Comparison of ENCODE assay signal across 8 cellular contexts in the genomic region with DNA sequence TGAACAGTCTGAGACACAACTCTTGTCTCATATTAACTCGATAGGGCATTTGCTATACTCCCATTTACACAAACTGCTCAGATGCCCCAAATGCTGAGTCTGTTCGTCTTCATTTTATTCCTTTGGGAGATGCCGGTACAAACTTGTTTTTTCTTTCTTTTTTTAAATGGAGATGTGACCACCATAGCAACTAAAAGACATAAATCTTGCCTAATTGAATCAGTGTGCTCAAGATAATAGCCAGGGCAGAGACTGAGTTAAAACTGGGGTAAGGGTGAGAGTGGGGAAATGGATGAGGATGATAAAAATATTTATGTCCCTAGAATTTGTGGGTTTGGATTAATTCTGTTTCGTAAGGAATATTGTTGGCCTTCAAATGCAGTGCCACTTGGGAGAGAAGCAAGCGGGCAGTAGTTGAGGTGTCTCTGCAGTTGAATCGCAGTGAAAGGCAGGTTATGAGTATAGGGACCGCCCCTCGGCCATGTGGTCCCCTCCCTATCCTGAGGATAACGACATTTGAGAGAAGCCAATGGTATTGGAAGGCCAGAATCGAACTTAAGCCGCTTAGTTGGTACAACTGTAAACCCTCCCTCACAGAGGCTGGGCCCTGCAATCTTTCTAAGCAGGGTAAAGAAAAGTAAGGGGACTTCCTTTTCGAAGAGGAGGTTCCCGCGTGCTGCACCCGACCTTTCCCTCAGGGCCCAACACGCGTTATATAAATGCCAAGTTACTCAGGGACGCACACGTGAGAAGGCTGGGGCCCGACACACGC. TPM values are rescaled to one million over a fixed set of nuclear protein-coding genes. Genes with fewer than 3 reads are reported as not detected.
A peak's percentile ranks its signal among the peaks of the same experiment; 100 is the strongest.
DNase-seq lines count a peak whose midpoint lies in the region; ATAC-seq and TF ChIP-seq lines count a peak whose summit lies in the region.

No MANE protein-coding gene starts in this region.

- peak overlapping the region; percentile 95 for H3K27ac Mint-ChIP-seq in activated CD4-positive, alpha-beta T cell treated with anti-CD3 and anti-CD28 coated beads, Interleukin-2, amount 10 ng/mL, durations not matched to agents 24 days and 14 days
- peak overlapping the region; percentile 11 for H3K27ac Mint-ChIP-seq in nephron progenitor cell

- no peaks in the 10 kb centered on the region for H3K9me3 ChIP-seq in esophagus muscularis mucosa

- H3K27me3 ChIP-seq in esophagus muscularis mucosa = no peaks in the 10 kb centered on the region

- peaks cover 18% of the 10 kb centered on the region for H3K36me3 Mint-ChIP-seq in activated CD4-positive, alpha-beta T cell treated with anti-CD3 and anti-CD28 coated beads, Interleukin-2, amount 10 ng/mL, durations not matched to agents 24 days and 14 days (ENCODE audit: low read depth)
- peaks cover 7% of the 10 kb centered on the region for H3K36me3 Mint-ChIP-seq in nephron progenitor cell (ENCODE audit: low read depth)

- TF ChIP-seq CTCF in esophagus muscularis mucosa (IDR thresholded peaks at IDR 0.05) (no peak), nephron progenitor cell (IDR thresholded peaks at IDR 0.05) (no peak)

- no peak for TF ChIP-seq EP300 in esophagus muscularis mucosa (IDR thresholded peaks at IDR 0.05)

- peaks cover 31% of the 10 kb centered on the region for H3K4me1 Mint-ChIP-seq in activated CD4-positive, alpha-beta T cell treated with anti-CD3 and anti-CD28 coated beads, Interleukin-2, amount 10 ng/mL, durations not matched to agents 24 days and 14 days
- H3K4me1 Mint-ChIP-seq in nephron progenitor cell = peaks cover 24% of the 10 kb centered on the region

- peaks cover 0 to 4% (median under 1%) of the 10 kb centered on the region in 4 donors for H3K36me3 ChIP-seq in esophagus muscularis mucosa
- no peaks in the 10 kb centered on the region for H3K36me3 ChIP-seq in urinary bladder (ENCODE audit: insufficient read depth)

- 35% methylated on average over 11 of the region's 21 CpGs for WGBS in esophagus muscularis mucosa
- 16% methylated on average over 21 of the region's 21 CpGs for WGBS in urinary bladder

- no peak overlapping the region for H3K4me3 Mint-ChIP-seq in activated CD4-positive, alpha-beta T cell treated with anti-CD3 and anti-CD28 coated beads, Interleukin-2, amount 10 ng/mL, durations not matched to agents 24 days and 14 days
- H3K4me3 Mint-ChIP-seq in nephron progenitor cell = peak overlapping the region; percentile 90

- ATAC-seq in GM18867 (IDR thresholded peaks at IDR 0.05; ENCODE audit: unreplicated experiment) (peak; percentile 27), HG03097 (IDR thresholded peaks at IDR 0.05; ENCODE audit: low FRiP score, unreplicated experiment) (peak; percentile 16)

- peak overlapping the region; percentile 85 to 94 (median 91) for H3K27ac ChIP-seq in esophagus muscularis mucosa (replicated peaks in 1 of 4)
- H3K27ac ChIP-seq in urinary bladder (ENCODE audit: low read depth) = no peak overlapping the region

- no peaks in the 10 kb centered on the region for H3K9me3 Mint-ChIP-seq in activated CD4-positive, alpha-beta T cell treated with anti-CD3 and anti-CD28 coated beads, Interleukin-2, amount 10 ng/mL, durations not matched to agents 24 days and 14 days
- peaks cover 13% of the 10 kb centered on the region for H3K9me3 Mint-ChIP-seq in nephron progenitor cell

- H3K4me1 ChIP-seq in esophagus muscularis mucosa (peaks cover 8 to 31% (median 22%) of the 10 kb centered on the region in 4 donors), urinary bladder (ENCODE audit: insufficient read depth) (no peaks in the 10 kb centered on the region)

- TF ChIP-seq POLR2A in esophagus muscularis mucosa (IDR thresholded peaks at IDR 0.05; ENCODE audit: low read depth) = no peak

- in situ Hi-C loops in ACHN (cut with HindIII; ENCODE audit: low pct_ligation_motif_present, low pct_unique_long_range_greater_than_20kb, low sequenced_read_pairs) = no loop called here

- intact Hi-C loops in activated CD4-positive, alpha-beta T cell treated with anti-CD3 and anti-CD28 coated beads, Interleukin-2, amount 10 ng/mL, durations not matched to agents 24 days and 14 days (cut with micrococcal nuclease) = loop anchor here (1.0 to 5.0 kb wide), 8 partner anchors 22 to 257 kb away; partner anchors contain the start of gene LRRC8C
- intact Hi-C loops in esophagus muscularis mucosa (cut with DNase I) = no loop called here

- DNase-seq in ACHN (peak; percentile 53), NCI-H2227 treated with DMSO at 0.1 percent for 48 hours (lab: John Stamatoyannopoulos, UW) (peak; percentile 70), esophagus muscularis mucosa (ENCODE audit: extremely low spot score) (no peak), nephron progenitor cell (peak; percentile 32)
- no peak for DNase-seq in activated CD4-positive, alpha-beta T cell treated with anti-CD3 and anti-CD28 coated beads, Interleukin-2, amount 10 ng/mL, durations not matched to agents 24 days and 14 days

- H3K4me3 ChIP-seq in esophagus muscularis mucosa = peak overlapping the region; percentile 77 to 98 (median 96)
- H3K4me3 ChIP-seq in urinary bladder (ENCODE audit: low read depth, low read length) = peak overlapping the region; percentile 86

- H3K27me3 Mint-ChIP-seq in activated CD4-positive, alpha-beta T cell treated with anti-CD3 and anti-CD28 coated beads, Interleukin-2, amount 10 ng/mL, durations not matched to agents 24 days and 14 days = no peaks in the 10 kb centered on the region
- H3K27me3 Mint-ChIP-seq in nephron progenitor cell (ENCODE audit: low read depth, poor library complexity) = no peaks in the 10 kb centered on the region

RNA-seq across cellular contexts. Expression of gene LRRC8B, which starts 0.8 kb away (rescaled TPM):
- total RNA-seq in activated CD4-positive, alpha-beta T cell treated with anti-CD3 and anti-CD28 coated beads, Interleukin-2, amount 10 ng/mL, durations not matched to agents 24 days and 14 days = 74.5 and 76.8 TPM in 2 replicates
- total RNA-seq in esophagus muscularis mucosa (1 to 10 TPM; 3.3 to 9.2 (median 4.1) TPM), urinary bladder (7.0 TPM)
- 1.8 TPM for polyA plus RNA-seq in urinary bladder

Comparison
In these comparisons a context has a peak if more than half of its experiments do, and no peak if none do; other contexts are left out.
1. DNase-seq: peak in ACHN (single experiment), NCI-H2227 treated with DMSO at 0.1 percent for 48 hours (single experiment) and nephron progenitor cell (single experiment); none in activated CD4-positive, alpha-beta T cell treated with anti-CD3 and anti-CD28 coated beads, Interleukin-2, amount 10 ng/mL, durations not matched to agents 24 days and 14 days (single experiment) and esophagus muscularis mucosa (single experiment).